Comparison of ENCODE assay signal across 1 cellular context in the genomic region with DNA sequence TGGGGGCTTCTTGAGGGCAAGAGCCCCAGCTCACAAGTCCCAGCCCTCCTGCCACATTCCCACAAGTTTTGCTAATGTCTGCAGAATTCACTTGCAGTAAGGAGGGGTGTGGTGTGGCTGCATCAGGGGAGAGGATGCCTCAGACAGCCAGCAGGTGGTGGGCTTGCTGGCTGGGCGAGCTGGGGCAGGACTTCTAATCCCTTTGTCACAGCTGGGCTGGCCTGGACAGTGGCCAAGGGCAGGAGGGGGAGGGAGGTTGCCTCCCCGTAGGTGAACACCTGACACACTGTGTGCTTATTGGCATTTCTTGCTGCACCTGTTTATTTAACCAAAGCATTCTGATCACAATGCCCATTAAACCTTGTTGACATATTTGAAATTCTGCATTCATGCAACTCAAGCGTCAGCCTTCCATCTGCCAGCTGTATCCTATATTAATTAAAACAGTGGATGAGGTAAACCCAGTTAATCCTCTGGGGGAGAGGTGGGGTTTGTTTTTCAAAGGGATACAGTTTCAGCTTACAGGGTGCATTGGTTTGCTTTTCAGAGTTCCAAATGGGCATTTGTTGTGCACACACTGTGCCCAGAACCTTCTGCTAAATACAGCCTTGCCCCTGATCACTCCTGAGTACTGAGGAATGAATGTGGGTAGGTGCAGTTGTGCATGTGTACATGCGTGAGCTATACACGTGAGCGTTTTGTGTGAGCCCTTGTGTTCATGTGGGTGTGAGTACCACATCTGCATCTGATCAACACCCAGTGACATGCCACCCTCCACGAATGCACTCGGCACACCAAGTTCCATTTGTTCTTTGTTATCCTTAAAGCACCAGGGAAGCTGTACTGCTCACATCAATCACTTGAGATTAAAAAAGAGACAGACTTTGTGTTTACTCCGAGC.
TF ChIP-seq lines count a peak whose summit lies in the region.

No MANE protein-coding gene starts in this region.

TF ChIP-seq in GM23338, 12 proteins besides CTCF, POLR2A, EP300 and RAD21 (continued from another document):
- TF ChIP-seq, protein P1, sequence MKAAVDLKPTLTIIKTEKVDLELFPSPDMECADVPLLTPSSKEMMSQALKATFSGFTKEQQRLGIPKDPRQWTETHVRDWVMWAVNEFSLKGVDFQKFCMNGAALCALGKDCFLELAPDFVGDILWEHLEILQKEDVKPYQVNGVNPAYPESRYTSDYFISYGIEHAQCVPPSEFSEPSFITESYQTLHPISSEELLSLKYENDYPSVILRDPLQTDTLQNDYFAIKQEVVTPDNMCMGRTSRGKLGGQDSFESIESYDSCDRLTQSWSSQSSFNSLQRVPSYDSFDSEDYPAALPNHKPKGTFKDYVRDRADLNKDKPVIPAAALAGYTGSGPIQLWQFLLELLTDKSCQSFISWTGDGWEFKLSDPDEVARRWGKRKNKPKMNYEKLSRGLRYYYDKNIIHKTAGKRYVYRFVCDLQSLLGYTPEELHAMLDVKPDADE (IDR thresholded peaks at IDR 0.05), result no peak
- TF ChIP-seq, protein P2, sequence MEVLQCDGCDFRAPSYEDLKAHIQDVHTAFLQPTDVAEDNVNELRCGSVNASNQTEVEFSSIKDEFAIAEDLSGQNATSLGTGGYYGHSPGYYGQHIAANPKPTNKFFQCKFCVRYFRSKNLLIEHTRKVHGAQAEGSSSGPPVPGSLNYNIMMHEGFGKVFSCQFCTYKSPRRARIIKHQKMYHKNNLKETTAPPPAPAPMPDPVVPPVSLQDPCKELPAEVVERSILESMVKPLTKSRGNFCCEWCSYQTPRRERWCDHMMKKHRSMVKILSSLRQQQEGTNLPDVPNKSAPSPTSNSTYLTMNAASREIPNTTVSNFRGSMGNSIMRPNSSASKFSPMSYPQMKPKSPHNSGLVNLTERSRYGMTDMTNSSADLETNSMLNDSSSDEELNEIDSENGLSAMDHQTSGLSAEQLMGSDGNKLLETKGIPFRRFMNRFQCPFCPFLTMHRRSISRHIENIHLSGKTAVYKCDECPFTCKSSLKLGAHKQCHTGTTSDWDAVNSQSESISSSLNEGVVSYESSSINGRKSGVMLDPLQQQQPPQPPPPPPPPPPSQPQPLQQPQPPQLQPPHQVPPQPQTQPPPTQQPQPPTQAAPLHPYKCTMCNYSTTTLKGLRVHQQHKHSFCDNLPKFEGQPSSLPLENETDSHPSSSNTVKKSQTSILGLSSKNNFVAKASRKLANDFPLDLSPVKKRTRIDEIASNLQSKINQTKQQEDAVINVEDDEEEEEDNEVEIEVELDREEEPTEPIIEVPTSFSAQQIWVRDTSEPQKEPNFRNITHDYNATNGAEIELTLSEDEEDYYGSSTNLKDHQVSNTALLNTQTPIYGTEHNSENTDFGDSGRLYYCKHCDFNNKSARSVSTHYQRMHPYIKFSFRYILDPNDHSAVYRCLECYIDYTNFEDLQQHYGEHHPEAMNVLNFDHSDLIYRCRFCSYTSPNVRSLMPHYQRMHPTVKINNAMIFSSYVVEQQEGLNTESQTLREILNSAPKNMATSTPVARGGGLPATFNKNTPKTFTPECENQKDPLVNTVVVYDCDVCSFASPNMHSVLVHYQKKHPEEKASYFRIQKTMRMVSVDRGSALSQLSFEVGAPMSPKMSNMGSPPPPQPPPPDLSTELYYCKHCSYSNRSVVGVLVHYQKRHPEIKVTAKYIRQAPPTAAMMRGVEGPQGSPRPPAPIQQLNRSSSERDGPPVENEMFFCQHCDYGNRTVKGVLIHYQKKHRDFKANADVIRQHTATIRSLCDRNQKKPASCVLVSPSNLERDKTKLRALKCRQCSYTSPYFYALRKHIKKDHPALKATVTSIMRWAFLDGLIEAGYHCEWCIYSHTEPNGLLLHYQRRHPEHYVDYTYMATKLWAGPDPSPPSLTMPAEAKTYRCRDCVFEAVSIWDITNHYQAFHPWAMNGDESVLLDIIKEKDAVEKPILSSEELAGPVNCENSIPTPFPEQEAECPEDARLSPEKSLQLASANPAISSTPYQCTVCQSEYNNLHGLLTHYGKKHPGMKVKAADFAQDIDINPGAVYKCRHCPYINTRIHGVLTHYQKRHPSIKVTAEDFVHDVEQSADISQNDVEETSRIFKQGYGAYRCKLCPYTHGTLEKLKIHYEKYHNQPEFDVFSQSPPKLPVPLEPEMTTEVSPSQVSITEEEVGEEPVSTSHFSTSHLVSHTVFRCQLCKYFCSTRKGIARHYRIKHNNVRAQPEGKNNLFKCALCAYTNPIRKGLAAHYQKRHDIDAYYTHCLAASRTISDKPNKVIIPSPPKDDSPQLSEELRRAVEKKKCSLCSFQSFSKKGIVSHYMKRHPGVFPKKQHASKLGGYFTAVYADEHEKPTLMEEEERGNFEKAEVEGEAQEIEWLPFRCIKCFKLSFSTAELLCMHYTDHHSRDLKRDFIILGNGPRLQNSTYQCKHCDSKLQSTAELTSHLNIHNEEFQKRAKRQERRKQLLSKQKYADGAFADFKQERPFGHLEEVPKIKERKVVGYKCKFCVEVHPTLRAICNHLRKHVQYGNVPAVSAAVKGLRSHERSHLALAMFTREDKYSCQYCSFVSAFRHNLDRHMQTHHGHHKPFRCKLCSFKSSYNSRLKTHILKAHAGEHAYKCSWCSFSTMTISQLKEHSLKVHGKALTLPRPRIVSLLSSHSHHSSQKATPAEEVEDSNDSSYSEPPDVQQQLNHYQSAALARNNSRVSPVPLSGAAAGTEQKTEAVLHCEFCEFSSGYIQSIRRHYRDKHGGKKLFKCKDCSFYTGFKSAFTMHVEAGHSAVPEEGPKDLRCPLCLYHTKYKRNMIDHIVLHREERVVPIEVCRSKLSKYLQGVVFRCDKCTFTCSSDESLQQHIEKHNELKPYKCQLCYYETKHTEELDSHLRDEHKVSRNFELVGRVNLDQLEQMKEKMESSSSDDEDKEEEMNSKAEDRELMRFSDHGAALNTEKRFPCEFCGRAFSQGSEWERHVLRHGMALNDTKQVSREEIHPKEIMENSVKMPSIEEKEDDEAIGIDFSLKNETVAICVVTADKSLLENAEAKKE (CRISPR knock-in tag; IDR thresholded peaks at IDR 0.05), result no peak
- TF ChIP-seq, protein P3, sequence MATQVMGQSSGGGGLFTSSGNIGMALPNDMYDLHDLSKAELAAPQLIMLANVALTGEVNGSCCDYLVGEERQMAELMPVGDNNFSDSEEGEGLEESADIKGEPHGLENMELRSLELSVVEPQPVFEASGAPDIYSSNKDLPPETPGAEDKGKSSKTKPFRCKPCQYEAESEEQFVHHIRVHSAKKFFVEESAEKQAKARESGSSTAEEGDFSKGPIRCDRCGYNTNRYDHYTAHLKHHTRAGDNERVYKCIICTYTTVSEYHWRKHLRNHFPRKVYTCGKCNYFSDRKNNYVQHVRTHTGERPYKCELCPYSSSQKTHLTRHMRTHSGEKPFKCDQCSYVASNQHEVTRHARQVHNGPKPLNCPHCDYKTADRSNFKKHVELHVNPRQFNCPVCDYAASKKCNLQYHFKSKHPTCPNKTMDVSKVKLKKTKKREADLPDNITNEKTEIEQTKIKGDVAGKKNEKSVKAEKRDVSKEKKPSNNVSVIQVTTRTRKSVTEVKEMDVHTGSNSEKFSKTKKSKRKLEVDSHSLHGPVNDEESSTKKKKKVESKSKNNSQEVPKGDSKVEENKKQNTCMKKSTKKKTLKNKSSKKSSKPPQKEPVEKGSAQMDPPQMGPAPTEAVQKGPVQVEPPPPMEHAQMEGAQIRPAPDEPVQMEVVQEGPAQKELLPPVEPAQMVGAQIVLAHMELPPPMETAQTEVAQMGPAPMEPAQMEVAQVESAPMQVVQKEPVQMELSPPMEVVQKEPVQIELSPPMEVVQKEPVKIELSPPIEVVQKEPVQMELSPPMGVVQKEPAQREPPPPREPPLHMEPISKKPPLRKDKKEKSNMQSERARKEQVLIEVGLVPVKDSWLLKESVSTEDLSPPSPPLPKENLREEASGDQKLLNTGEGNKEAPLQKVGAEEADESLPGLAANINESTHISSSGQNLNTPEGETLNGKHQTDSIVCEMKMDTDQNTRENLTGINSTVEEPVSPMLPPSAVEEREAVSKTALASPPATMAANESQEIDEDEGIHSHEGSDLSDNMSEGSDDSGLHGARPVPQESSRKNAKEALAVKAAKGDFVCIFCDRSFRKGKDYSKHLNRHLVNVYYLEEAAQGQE (IDR thresholded peaks at IDR 0.05; ENCODE audit: unreplicated experiment), result no peak
- no peak for TF ChIP-seq ZNF331 (CRISPR knock-in tag; IDR thresholded peaks at IDR 0.05; ENCODE audit: low read depth)
